Comparison of ENCODE assay signal across 28 cellular contexts in the genomic region with DNA sequence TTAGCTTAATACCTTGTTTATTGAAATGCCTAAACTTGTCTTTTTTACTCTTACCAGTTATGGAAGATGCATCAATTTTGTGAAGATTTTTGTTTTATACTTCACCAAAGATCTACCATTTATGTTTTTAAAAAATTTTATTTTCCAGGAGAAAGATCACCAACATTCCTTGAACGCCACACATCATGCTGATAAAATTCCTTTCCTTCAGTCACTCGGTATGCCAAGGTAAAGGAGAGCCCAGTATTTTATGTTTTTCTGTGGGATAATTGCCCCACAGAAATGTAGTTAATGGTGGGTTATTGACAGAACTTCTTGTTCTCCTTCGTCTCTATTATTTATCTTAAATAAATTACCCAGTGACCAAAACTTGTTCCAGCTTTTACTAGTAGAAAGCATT.
"Had no signal": no experiment of that assay in that cellular context is flagged by ENCODE, and none has a peak within 500 bp of the region (broad histone marks: within the 10 kb centered on the region; RNA-seq: fewer than 3 reads in every experiment).

No MANE protein-coding gene starts in this region.

- H3K36me3 Mint-ChIP-seq: activated naive CD4-positive, alpha-beta T cell treated with anti-CD3 and anti-CD28 coated beads, Interleukin-2, amount 10 ng/mL, durations not matched to agents 7 days and 5 days; activated naive CD8-positive, alpha-beta T cell had no signal

- DNase-seq: activated CD4-positive, alpha-beta T cell treated with anti-CD3 and anti-CD28 coated beads for 36 hours; activated CD4-positive, alpha-beta T cell treated with anti-CD3 and anti-CD28 coated beads, Interleukin-2, amount 10 ng/mL, durations not matched to agents 7 days and 5 days; activated CD4-positive, alpha-beta T cell treated with anti-CD3 and anti-CD28 coated beads, Interleukin-2, amount 50 U/mL, for 48 hours; activated CD8-positive, alpha-beta T cell treated with anti-CD3 and anti-CD28 coated beads, Interleukin-2, amount 10 ng/mL, durations not matched to agents 7 days and 5 days; activated gamma-delta T cell treated with Interleukin-2 at 50 U/mL for 16 hours; activated naive CD4-positive, alpha-beta T cell treated with anti-CD3 and anti-CD28 coated beads, Interleukin-2, amount 10 ng/mL, durations not matched to agents 7 days and 5 days; activated naive CD8-positive, alpha-beta T cell treated with anti-CD3 and anti-CD28 coated beads, Interleukin-2, amount 50 U/mL, for 24 hours; activated T-cell treated with anti-CD3 and anti-CD28 coated beads, Interleukin-2, amount 50 U/mL, for 4 hours; anterior cingulate cortex; brain microvascular endothelial cell; NCI-H1092 treated with DMSO at 0.1 percent for 48 hours; NCI-H1417; NCI-H187 treated with DMSO at 0.1 percent for 48 hours; NCI-H2081; NCI-H2171 treated with DMSO at 0.1 percent for 48 hours; NCI-H2227 treated with DMSO at 0.1 percent for 48 hours; NCI-H446 treated with DMSO at 0.1 percent for 48 hours; NCI-H524 treated with DMSO at 0.1 percent for 48 hours; SHP77; SJCRH30 had no signal

- H3K27ac ChIP-seq: brain microvascular endothelial cell, SJCRH30, SK-N-MC had no signal

- H3K4me3 ChIP-seq: K562, SJCRH30, SK-N-MC had no signal

- H3K4me1 ChIP-seq: SJCRH30 had no signal

- H3K27me3 Mint-ChIP-seq: activated CD4-positive, alpha-beta T cell treated with anti-CD3 and anti-CD28 coated beads, Interleukin-2, amount 10 ng/mL, durations not matched to agents 7 days and 5 days; activated naive CD4-positive, alpha-beta T cell treated with anti-CD3 and anti-CD28 coated beads, Interleukin-2, amount 10 ng/mL, durations not matched to agents 7 days and 5 days; activated naive CD8-positive, alpha-beta T cell treated with anti-CD3 and anti-CD28 coated beads, Interleukin-2, amount 50 U/mL, for 24 hours had no signal

- H3K4me1 Mint-ChIP-seq: activated CD4-positive, alpha-beta T cell treated with anti-CD3 and anti-CD28 coated beads for 36 hours; activated CD4-positive, alpha-beta T cell treated with anti-CD3 and anti-CD28 coated beads, Interleukin-2, amount 10 ng/mL, durations not matched to agents 7 days and 5 days; activated naive CD4-positive, alpha-beta T cell treated with anti-CD3 and anti-CD28 coated beads, Interleukin-2, amount 10 ng/mL, durations not matched to agents 7 days and 5 days; activated naive CD8-positive, alpha-beta T cell treated with anti-CD3 and anti-CD28 coated beads, Interleukin-2, amount 50 U/mL, for 24 hours had no signal

- H3K36me3 ChIP-seq: brain microvascular endothelial cell, SJCRH30 had no signal

- H3K27ac Mint-ChIP-seq: activated CD4-positive, alpha-beta T cell treated with anti-CD3 and anti-CD28 coated beads for 36 hours; activated CD4-positive, alpha-beta T cell treated with anti-CD3 and anti-CD28 coated beads, Interleukin-2, amount 10 ng/mL, durations not matched to agents 7 days and 5 days; activated CD8-positive, alpha-beta T cell treated with anti-CD3 and anti-CD28 coated beads, Interleukin-2, amount 10 ng/mL, durations not matched to agents 7 days and 5 days; activated naive CD4-positive, alpha-beta T cell treated with anti-CD3 and anti-CD28 coated beads, Interleukin-2, amount 10 ng/mL, durations not matched to agents 7 days and 5 days; activated naive CD8-positive, alpha-beta T cell; activated naive CD8-positive, alpha-beta T cell treated with anti-CD3 and anti-CD28 coated beads, Interleukin-2, amount 50 U/mL, for 24 hours; activated T-helper 1 cell treated with anti-CD3 and anti-CD28 coated beads, Interleukin-12 subunit alpha, Interleukin-12 subunit beta, Interleukin-2, Interleukin-4 antibody, amounts not matched to agents 30 ng/mL and 10 ng/mL and 1 ng/mL, durations not matched to agents 14 hours and 24 hours and 36 hours; T-helper 1 cell treated with Interleukin-12 subunit alpha and Interleukin-12 subunit beta and Interleukin-4 antibody, amounts not matched to agents 30 μg/mL and 1 μg/mL, for 36 hours; T-helper 2 cell treated with Interferon-gamma antibody and Interleukin-4, amounts not matched to agents 5 μg/mL and 100 μg/mL, for 36 hours had no signal

- H3K4me3 Mint-ChIP-seq: activated CD4-positive, alpha-beta T cell treated with anti-CD3 and anti-CD28 coated beads for 36 hours; activated CD4-positive, alpha-beta T cell treated with anti-CD3 and anti-CD28 coated beads, Interleukin-2, amount 10 ng/mL, durations not matched to agents 7 days and 5 days; activated CD8-positive, alpha-beta T cell treated with anti-CD3 and anti-CD28 coated beads, Interleukin-2, amount 10 ng/mL, durations not matched to agents 7 days and 5 days; activated naive CD4-positive, alpha-beta T cell treated with anti-CD3 and anti-CD28 coated beads, Interleukin-2, amount 10 ng/mL, durations not matched to agents 7 days and 5 days; activated naive CD8-positive, alpha-beta T cell; activated naive CD8-positive, alpha-beta T cell treated with anti-CD3 and anti-CD28 coated beads, Interleukin-2, amount 50 U/mL, for 24 hours; activated T-cell treated with anti-CD3 and anti-CD28 coated beads, Interleukin-2, amount 50 U/mL, for 4 hours; activated T-helper 1 cell treated with anti-CD3 and anti-CD28 coated beads, Interleukin-12 subunit alpha, Interleukin-12 subunit beta, Interleukin-2, Interleukin-4 antibody, amounts not matched to agents 30 ng/mL and 10 ng/mL and 1 ng/mL, durations not matched to agents 14 hours and 24 hours and 36 hours; T-helper 1 cell treated with Interleukin-12 subunit alpha and Interleukin-12 subunit beta and Interleukin-4 antibody, amounts not matched to agents 30 μg/mL and 1 μg/mL, for 36 hours; T-helper 2 cell treated with Interferon-gamma antibody and Interleukin-4, amounts not matched to agents 5 μg/mL and 100 μg/mL, for 36 hours had no signal

- H3K9me3 Mint-ChIP-seq: activated CD4-positive, alpha-beta T cell treated with anti-CD3 and anti-CD28 coated beads, Interleukin-2, amount 10 ng/mL, durations not matched to agents 7 days and 5 days; activated naive CD4-positive, alpha-beta T cell treated with anti-CD3 and anti-CD28 coated beads, Interleukin-2, amount 10 ng/mL, durations not matched to agents 7 days and 5 days; activated naive CD8-positive, alpha-beta T cell treated with anti-CD3 and anti-CD28 coated beads, Interleukin-2, amount 50 U/mL, for 24 hours; activated T-cell treated with anti-CD3 and anti-CD28 coated beads, Interleukin-2, amount 50 U/mL, for 4 hours; activated T-helper 1 cell treated with anti-CD3 and anti-CD28 coated beads, Interleukin-12 subunit alpha, Interleukin-12 subunit beta, Interleukin-2, Interleukin-4 antibody, amounts not matched to agents 30 ng/mL and 10 ng/mL and 1 ng/mL, durations not matched to agents 14 hours and 24 hours and 36 hours; T-helper 1 cell treated with Interleukin-12 subunit alpha and Interleukin-12 subunit beta and Interleukin-4 antibody, amounts not matched to agents 30 μg/mL and 1 μg/mL, for 36 hours; T-helper 2 cell treated with Interferon-gamma antibody and Interleukin-4, amounts not matched to agents 5 μg/mL and 100 μg/mL, for 36 hours had no signal

- ATAC-seq: activated CD4-positive, alpha-beta T cell treated with anti-CD3 and anti-CD28 coated beads for 36 hours; activated CD4-positive, CD25-positive, alpha-beta regulatory T cell treated with anti-CD3 and anti-CD28 coated beads, Interleukin-2, amount 50 U/mL, for 24 hours; activated CD8-positive, alpha-beta T cell treated with anti-CD3 and anti-CD28 coated beads, Interleukin-2, amount 10 ng/mL, durations not matched to agents 7 days and 5 days; activated naive CD8-positive, alpha-beta T cell treated with anti-CD3 and anti-CD28 coated beads, Interleukin-2, amount 50 U/mL, for 24 hours; activated T-cell treated with anti-CD3 and anti-CD28 coated beads, Interleukin-2, amount 50 U/mL, for 4 hours; K562; Panc1 had no signal

- H3K27me3 ChIP-seq: brain microvascular endothelial cell, SJCRH30 had no signal
